Comparison of ENCODE assay signal across 22 cellular contexts in genomic region chr11:132941761-132942160, GRCh38.
"Had no signal": no experiment of that assay in that cellular context is flagged by ENCODE, and none has a peak within 500 bp of the region (broad histone marks: within the 10 kb centered on the region; RNA-seq: fewer than 3 reads in every experiment).

No MANE protein-coding gene starts in this region.

- H3K27me3 ChIP-seq: ascending aorta, brain microvascular endothelial cell had no signal

- H3K27ac ChIP-seq: ascending aorta, brain microvascular endothelial cell, cardiac muscle cell, SK-N-MC had no signal

- H3K4me3 Mint-ChIP-seq: activated B cell treated with CpG ODN at 0.5 μM for 24 hours; activated CD4-positive, alpha-beta T cell treated with anti-CD3 and anti-CD28 coated beads, Interleukin-2, amount 10 ng/mL, durations not matched to agents 24 days and 14 days; activated CD8-positive, alpha-beta memory T cell treated with anti-CD3 and anti-CD28 coated beads, Interleukin-2, amount 10 ng/mL, durations not matched to agents 7 days and 5 days; activated naive CD4-positive, alpha-beta T cell treated with anti-CD3 and anti-CD28 coated beads, Interleukin-2, amount 50 U/mL, for 24 hours; activated T-cell treated with anti-CD3 and anti-CD28 coated beads, Interleukin-2, amount 50 U/mL, for 24 hours; activated T-helper 1 cell treated with anti-CD3 and anti-CD28 coated beads, Interleukin-12 subunit alpha, Interleukin-12 subunit beta, Interleukin-2, Interleukin-4 antibody, amounts not matched to agents 30 ng/mL and 10 ng/mL and 1 ng/mL, durations not matched to agents 14 hours and 24 hours and 36 hours; T-cell had no signal

- H3K4me1 Mint-ChIP-seq: activated B cell treated with CpG ODN at 0.5 μM for 24 hours; activated CD4-positive, alpha-beta T cell treated with anti-CD3 and anti-CD28 coated beads, Interleukin-2, amount 10 ng/mL, durations not matched to agents 24 days and 14 days; activated naive CD4-positive, alpha-beta T cell treated with anti-CD3 and anti-CD28 coated beads, Interleukin-2, amount 50 U/mL, for 24 hours had no signal

- ATAC-seq: activated CD8-positive, alpha-beta memory T cell treated with anti-CD3 and anti-CD28 coated beads, Interleukin-2, amount 10 ng/mL, durations not matched to agents 7 days and 5 days; Panc1; Right ventricle myocardium inferior; T-cell had no signal

- H3K36me3 Mint-ChIP-seq: activated CD8-positive, alpha-beta memory T cell treated with anti-CD3 and anti-CD28 coated beads, Interleukin-2, amount 10 ng/mL, durations not matched to agents 7 days and 5 days; activated naive CD4-positive, alpha-beta T cell treated with anti-CD3 and anti-CD28 coated beads, Interleukin-2, amount 50 U/mL, for 24 hours; T-cell had no signal

- H3K9me3 Mint-ChIP-seq: activated B cell treated with CpG ODN at 0.5 μM for 24 hours; activated CD4-positive, alpha-beta T cell treated with anti-CD3 and anti-CD28 coated beads, Interleukin-2, amount 10 ng/mL, durations not matched to agents 24 days and 14 days; activated naive CD4-positive, alpha-beta T cell treated with anti-CD3 and anti-CD28 coated beads, Interleukin-2, amount 50 U/mL, for 24 hours; activated T-cell treated with anti-CD3 and anti-CD28 coated beads, Interleukin-2, amount 50 U/mL, for 24 hours; activated T-helper 1 cell treated with anti-CD3 and anti-CD28 coated beads, Interleukin-12 subunit alpha, Interleukin-12 subunit beta, Interleukin-2, Interleukin-4 antibody, amounts not matched to agents 30 ng/mL and 10 ng/mL and 1 ng/mL, durations not matched to agents 14 hours and 24 hours and 36 hours; T-cell had no signal

- H3K4me1 ChIP-seq: ascending aorta had no signal

- DNase-seq: activated B cell treated with CpG ODN at 0.5 μM for 24 hours; activated CD4-positive, alpha-beta T cell treated with anti-CD3 and anti-CD28 coated beads for 1 hour; activated CD4-positive, alpha-beta T cell treated with anti-CD3 and anti-CD28 coated beads, Interleukin-2, amount 50 U/mL, for 48 hours; activated CD8-positive, alpha-beta memory T cell treated with anti-CD3 and anti-CD28 coated beads, Interleukin-2, amount 10 ng/mL, durations not matched to agents 7 days and 5 days; activated effector memory CD4-positive, alpha-beta T cell treated with Interleukin-2 at 50 U/mL for 16 hours; activated naive CD4-positive, alpha-beta T cell; activated T-cell treated with anti-CD3 and anti-CD28 coated beads, Interleukin-2, amount 50 U/mL, for 24 hours; NCI-H146; NK-92 treated with Interleukin-12 subunit alpha and Interleukin-12 subunit beta, amount 100 ng/mL, for 24 hours; T-cell; T-helper 2 cell; T1000 had no signal

- H3K27ac Mint-ChIP-seq: activated B cell treated with CpG ODN at 0.5 μM for 24 hours; activated CD4-positive, alpha-beta T cell treated with anti-CD3 and anti-CD28 coated beads, Interleukin-2, amount 10 ng/mL, durations not matched to agents 24 days and 14 days; activated CD8-positive, alpha-beta memory T cell treated with anti-CD3 and anti-CD28 coated beads, Interleukin-2, amount 10 ng/mL, durations not matched to agents 7 days and 5 days; activated naive CD4-positive, alpha-beta T cell treated with anti-CD3 and anti-CD28 coated beads, Interleukin-2, amount 50 U/mL, for 24 hours; activated T-cell treated with anti-CD3 and anti-CD28 coated beads, Interleukin-2, amount 50 U/mL, for 24 hours; activated T-helper 1 cell treated with anti-CD3 and anti-CD28 coated beads, Interleukin-12 subunit alpha, Interleukin-12 subunit beta, Interleukin-2, Interleukin-4 antibody, amounts not matched to agents 30 ng/mL and 10 ng/mL and 1 ng/mL, durations not matched to agents 14 hours and 24 hours and 36 hours; T-cell had no signal

- FAIRE-seq: TTC549 had no signal

- H3K36me3 ChIP-seq: ascending aorta, brain microvascular endothelial cell, cardiac muscle cell had no signal

- H3K4me3 ChIP-seq: ascending aorta, cardiac muscle cell, SK-N-MC had no signal

- H3K9me3 ChIP-seq: ascending aorta had no signal
